1 cellular context compared by ENCODE assay signal in the genomic region with DNA sequence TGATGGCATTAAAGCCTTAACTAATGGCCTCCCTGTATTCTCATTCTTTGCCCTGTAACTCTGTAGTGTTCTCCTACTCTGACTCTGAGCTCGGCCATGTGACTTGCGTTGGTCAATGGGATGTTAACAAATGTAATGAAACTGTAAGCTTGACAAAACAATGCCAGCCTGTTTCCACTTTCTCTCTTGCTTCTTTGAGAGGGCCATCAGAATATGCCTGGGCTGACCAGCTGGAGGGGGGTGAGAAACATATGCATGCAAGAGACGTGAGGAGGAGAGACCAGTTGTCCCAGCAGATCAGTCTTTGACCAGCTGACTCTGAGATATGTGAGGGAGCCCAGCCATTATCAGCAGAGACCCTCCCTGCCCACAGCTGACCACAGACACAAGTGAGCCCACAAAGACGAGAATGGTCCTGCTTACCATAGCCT.
TF ChIP-seq lines count a peak whose summit lies in the region.

No MANE protein-coding gene starts in this region.

TF ChIP-seq in GM12878, 131 proteins besides CTCF, POLR2A, EP300 and RAD21 (continued from another document):
- no peak for TF ChIP-seq MEF2A (IDR thresholded peaks at IDR 0.05; ENCODE audit: insufficient read depth, low read depth, low read length)
- TF ChIP-seq, protein P1, sequence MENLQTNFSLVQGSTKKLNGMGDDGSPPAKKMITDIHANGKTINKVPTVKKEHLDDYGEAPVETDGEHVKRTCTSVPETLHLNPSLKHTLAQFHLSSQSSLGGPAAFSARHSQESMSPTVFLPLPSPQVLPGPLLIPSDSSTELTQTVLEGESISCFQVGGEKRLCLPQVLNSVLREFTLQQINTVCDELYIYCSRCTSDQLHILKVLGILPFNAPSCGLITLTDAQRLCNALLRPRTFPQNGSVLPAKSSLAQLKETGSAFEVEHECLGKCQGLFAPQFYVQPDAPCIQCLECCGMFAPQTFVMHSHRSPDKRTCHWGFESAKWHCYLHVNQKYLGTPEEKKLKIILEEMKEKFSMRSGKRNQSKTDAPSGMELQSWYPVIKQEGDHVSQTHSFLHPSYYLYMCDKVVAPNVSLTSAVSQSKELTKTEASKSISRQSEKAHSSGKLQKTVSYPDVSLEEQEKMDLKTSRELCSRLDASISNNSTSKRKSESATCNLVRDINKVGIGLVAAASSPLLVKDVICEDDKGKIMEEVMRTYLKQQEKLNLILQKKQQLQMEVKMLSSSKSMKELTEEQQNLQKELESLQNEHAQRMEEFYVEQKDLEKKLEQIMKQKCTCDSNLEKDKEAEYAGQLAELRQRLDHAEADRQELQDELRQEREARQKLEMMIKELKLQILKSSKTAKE (IDR thresholded peaks at IDR 0.05; ENCODE audit: low read depth, poor library complexity, severe bottlenecking), result no peak
- no peak for TF ChIP-seq ZZZ3 (IDR thresholded peaks at IDR 0.05; ENCODE audit: control insufficient read depth, insufficient read length, low read depth)
- TF ChIP-seq STAT1 (conservative IDR thresholded peaks at IDR 0.05), result no peak
- no peak for TF ChIP-seq HDGF (IDR thresholded peaks at IDR 0.05)
- no peak for TF ChIP-seq EGR1 (IDR thresholded peaks at IDR 0.05; ENCODE audit: borderline replicate concordance in 1 of 2, low read depth in 2 of 2, low read length in 2 of 2)
- no peak for TF ChIP-seq HDAC6 (IDR thresholded peaks at IDR 0.05; ENCODE audit: unreplicated experiment)
- no peak for TF ChIP-seq PAX8 (IDR thresholded peaks at IDR 0.05)
- no peak for TF ChIP-seq BCL11A (IDR thresholded peaks at IDR 0.05; ENCODE audit: low read depth, low read length)
- no peak for TF ChIP-seq TCF12 (IDR thresholded peaks at IDR 0.05; ENCODE audit: low read depth, low read length)
- no peak for TF ChIP-seq MTA2 (IDR thresholded peaks at IDR 0.05; ENCODE audit: low read depth)
- TF ChIP-seq RAD51 (IDR thresholded peaks at IDR 0.05), result no peak
- no peak for TF ChIP-seq RCOR1 (conservative IDR thresholded peaks at IDR 0.05; ENCODE audit: low read depth, low read length)
